Comparison of ENCODE assay signal across 8 cellular contexts in the genomic region with DNA sequence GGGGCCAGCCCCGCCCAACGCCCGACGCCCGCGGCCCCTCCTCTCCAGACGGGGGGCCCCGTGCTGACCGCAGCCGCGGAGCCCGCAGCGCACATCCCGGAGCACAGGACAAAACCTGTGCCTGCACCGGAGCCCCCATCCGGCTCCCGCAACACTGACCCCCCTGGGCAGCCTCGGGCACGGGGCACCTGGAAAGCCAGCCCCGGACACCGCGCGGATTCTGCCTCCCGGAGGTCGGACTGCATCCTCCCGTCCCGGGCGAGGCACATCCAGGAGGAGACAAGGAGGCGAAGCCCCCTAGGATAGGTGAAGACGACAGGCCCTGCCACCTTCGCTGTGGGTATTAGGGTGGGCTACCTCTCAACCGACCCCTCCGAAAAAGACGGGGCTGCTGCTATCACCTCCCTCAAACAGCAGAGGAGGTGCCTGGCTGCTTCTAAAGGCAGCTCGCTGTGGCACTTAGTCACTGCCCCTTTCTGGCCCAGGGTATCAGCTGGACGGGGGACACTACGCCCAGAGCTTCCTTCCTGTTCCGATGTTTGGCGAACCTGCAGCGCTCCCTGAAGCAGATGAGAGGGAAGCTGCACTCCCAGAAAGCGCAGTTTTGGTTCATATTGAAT. TPM values are rescaled to one million over a fixed set of nuclear protein-coding genes. Genes with fewer than 3 reads are reported as not detected.
DNase-seq lines count a peak whose midpoint lies in the region; ATAC-seq and TF ChIP-seq lines count a peak whose summit lies in the region.

No MANE protein-coding gene starts in this region.

- ATAC-seq in activated T-helper 17 cell treated with anti-CD3 and anti-CD28 coated beads, Interleukin-2, amount 50 U/mL, for 72 hours (replicated peaks): peak; percentile 40
- peak in 6 of 8 donors; percentile 5 to 57 (median 10) for ATAC-seq in heart right ventricle
- peak in 2 of 4 donors; percentile 4 to 11 for ATAC-seq in psoas muscle

- peak in 3 of 9 donors; percentile 4 to 36 (median 27) for TF ChIP-seq CTCF in heart right ventricle (IDR thresholded peaks at IDR 0.05)
- no peak for TF ChIP-seq CTCF in psoas muscle (IDR thresholded peaks at IDR 0.05)

- peak overlapping the region; percentile 72 for H3K27ac Mint-ChIP-seq in activated T-helper 17 cell treated with anti-CD3 and anti-CD28 coated beads, Interleukin-2, amount 50 U/mL, for 72 hours

- DNase-seq in ELR (ENCODE audit: low read depth): peak; percentile 45
- DNase-seq in GM23248: peak; percentile 29
- DNase-seq in NCI-H1105 treated with DMSO at 0.1 percent for 48 hours (lab: John Stamatoyannopoulos, UW): peak; percentile 86
- peak in 1 of 2 donors; percentile 32 for DNase-seq in heart right ventricle
- no peak for DNase-seq in psoas muscle
- no peak for DNase-seq in foreskin melanocyte
- DNase-seq in NCI-H226: no peak

- peak overlapping the region; percentile 93 for H2AFZ ChIP-seq in GM23248

- peak overlapping the region; percentile 85 for H3K4me3 ChIP-seq in GM23248
- peak overlapping the region; percentile 47 to 84 (median 70) for H3K4me3 ChIP-seq in heart right ventricle
- peak overlapping the region; percentile 84 for H3K4me3 ChIP-seq in psoas muscle

- H3K79me2 ChIP-seq in GM23248 (ENCODE audit: insufficient read depth): peaks cover 26% of the 10 kb centered on the region

- no peaks in the 10 kb centered on the region for H3K36me3 ChIP-seq in GM23248 (ENCODE audit: low read depth)
- H3K36me3 ChIP-seq in heart right ventricle: peaks cover 0 to under 1% (median 0%) of the 10 kb centered on the region in 9 donors
- no peaks in the 10 kb centered on the region for H3K36me3 ChIP-seq in psoas muscle (ENCODE audit: insufficient read depth in 1 of 2, low read depth in 1 of 2)

- H3K9me3 Mint-ChIP-seq in activated T-helper 17 cell treated with anti-CD3 and anti-CD28 coated beads, Interleukin-2, amount 50 U/mL, for 72 hours: no peaks in the 10 kb centered on the region

- no peaks in the 10 kb centered on the region for H3K9me3 ChIP-seq in GM23248 (ENCODE audit: low read depth)
- H3K9me3 ChIP-seq in heart right ventricle: no peaks in the 10 kb centered on the region
- no peaks in the 10 kb centered on the region for H3K9me3 ChIP-seq in psoas muscle

- peak overlapping the region; percentile 95 for H3K4me2 ChIP-seq in GM23248 (ENCODE audit: unreplicated experiment)

- no peaks in the 10 kb centered on the region for H3K4me1 Mint-ChIP-seq in activated T-helper 17 cell treated with anti-CD3 and anti-CD28 coated beads, Interleukin-2, amount 50 U/mL, for 72 hours

- H3K9ac ChIP-seq in GM23248: peak overlapping the region; percentile 83

- H3K4me3 Mint-ChIP-seq in activated T-helper 17 cell treated with anti-CD3 and anti-CD28 coated beads, Interleukin-2, amount 50 U/mL, for 72 hours: peak overlapping the region; percentile 82

- H4K20me1 ChIP-seq in GM23248 (ENCODE audit: insufficient read depth): no peaks in the 10 kb centered on the region

- H3K27me3 Mint-ChIP-seq in activated T-helper 17 cell treated with anti-CD3 and anti-CD28 coated beads, Interleukin-2, amount 50 U/mL, for 72 hours: no peaks in the 10 kb centered on the region

- H3K4me1 ChIP-seq in GM23248 (ENCODE audit: insufficient read depth) (peaks cover 10% of the 10 kb centered on the region), heart right ventricle (peaks cover 15 to 44% (median 30%) of the 10 kb centered on the region in 9 donors), psoas muscle (peaks cover 19% of the 10 kb centered on the region)

- 19 to 20% methylated on average over 26 to 27 of the region's 41 CpGs for WGBS in GM23248 (ENCODE audit: low coverage in 1 of 2, low lambda C conversion rate in 2 of 2, missing lambda C conversion rate in 2 of 2), 2 experiments
- WGBS in heart right ventricle, 2 donors: 10 to 13% methylated on average over 37 to 41 of the region's 41 CpGs
- WGBS in psoas muscle, 3 donors: 12 to 18% (median 14%) methylated on average over 34 to 41 of the region's 41 CpGs

- H3K27me3 ChIP-seq in GM23248 (replicated peaks; ENCODE audit: insufficient read depth): no peaks in the 10 kb centered on the region
- no peaks in the 10 kb centered on the region for H3K27me3 ChIP-seq in heart right ventricle
- no peaks in the 10 kb centered on the region for H3K27me3 ChIP-seq in psoas muscle (ENCODE audit: insufficient read depth in 3 of 3, low read length in 2 of 3)

- intact Hi-C loops in heart right ventricle (cut with DNase I): loop anchor here in 7 of 10 donors (1.0 to 5.0 kb wide), 5 partner anchors 258 to 578 kb away; no protein-coding TSS in a partner anchor
- intact Hi-C loops in psoas muscle (cut with DNase I): loop anchor here in 1 of 2 donors (2.0 kb wide), 1 partner anchor 578 kb away; no protein-coding TSS in a partner anchor

- in situ Hi-C loops in GM23248 (cut with MboI): no loop called here

- H3K36me3 Mint-ChIP-seq in activated T-helper 17 cell treated with anti-CD3 and anti-CD28 coated beads, Interleukin-2, amount 50 U/mL, for 72 hours (ENCODE audit: low read depth): peaks cover 4% of the 10 kb centered on the region

- no peaks in the 10 kb centered on the region for H3F3A ChIP-seq in GM23248 (ENCODE audit: insufficient read depth)

- H3K27ac ChIP-seq in GM23248 (no peak overlapping the region), heart right ventricle (peak overlapping the region; percentile 74 to 98 (median 91)), psoas muscle (peak overlapping the region; percentile 87)

- H3K9me2 ChIP-seq in GM23248 (ENCODE audit: insufficient read depth): no peaks in the 10 kb centered on the region

RNA-seq across cellular contexts. Expression of gene XXYLT1, which starts 10.6 kb away (rescaled TPM):
- 42.4 and 44.7 TPM in 2 replicates for total RNA-seq in GM23248 (2014; rRNA removed; shearing (Covaris generic))
- polyA plus RNA-seq in GM23248 (2016; fragmentation: Nextera tagmentation; extraction: Ambion mirVana) (22.8 and 24.3 TPM in 2 replicates), heart right ventricle (1 to 10 TPM; 2.7 to 4.5 TPM), psoas muscle (1 to 10 TPM in 2 of 3 donors, under 1 TPM in 1; 0.86 to 2.1 (median 1.5) TPM)
- 1 to 10 TPM; 7.0 to 7.4 TPM for total RNA-seq in activated T-helper 17 cell treated with anti-CD3 and anti-CD28 coated beads, Interleukin-2, amount 50 U/mL, for 72 hours
- total RNA-seq in heart right ventricle (1 to 10 TPM; 2.2 to 7.2 (median 3.6) TPM), psoas muscle (1 to 10 TPM; 1.8 to 3.5 (median 2.3) TPM)

Comparison
In these comparisons a context has a peak if more than half of its experiments do, and no peak if none do; other contexts are left out.
1. DNase-seq: peak in ELR (single experiment), GM23248 (single experiment) and NCI-H1105 treated with DMSO at 0.1 percent for 48 hours (single experiment); none in psoas muscle (0 of 2), foreskin melanocyte (single experiment) and NCI-H226 (single experiment).
2. Peak in every context shown above with its lines, with median percentiles within 50 percentile points of each other: H3K4me3 ChIP-seq.